Comparison of ENCODE assay signal across 18 cellular contexts in genomic region chr7:125084196-125084595, GRCh38.
DNase-seq lines count a peak whose midpoint lies in the region; ATAC-seq, FAIRE-seq and TF ChIP-seq lines count a peak whose summit lies in the region.
"Had no signal": no experiment of that assay in that cellular context is flagged by ENCODE, and none has a peak within 500 bp of the region (broad histone marks: within the 10 kb centered on the region; RNA-seq: fewer than 3 reads in every experiment).

No MANE protein-coding gene starts in this region.

- intact Hi-C loops in endothelial cell of umbilical vein (cut with micrococcal nuclease) (no loop called here), PC-3 (cut with micrococcal nuclease) (no loop called here), uterus (cut with DNase I; ENCODE audit: low total_unique reads) (no loop called here)

- H3K36me3 ChIP-seq in endothelial cell of umbilical vein (ENCODE audit: control insufficient read depth in 2 of 2, extremely low read depth in 1 of 2, insufficient read depth in 2 of 2, low read length in 2 of 2) = no peaks in the 10 kb centered on the region
- no peaks in the 10 kb centered on the region for H3K36me3 ChIP-seq in PC-3 (ENCODE audit: low read depth, low read length)
- H3K36me3 ChIP-seq in uterus = no peaks in the 10 kb centered on the region

- H3K4me1 ChIP-seq in endothelial cell of umbilical vein (ENCODE audit: control insufficient read depth, extremely low read depth, insufficient read depth, low read length) (no peaks in the 10 kb centered on the region), PC-3 (ENCODE audit: insufficient read depth, low read length) (no peaks in the 10 kb centered on the region), uterus (no peaks in the 10 kb centered on the region)

- no peaks in the 10 kb centered on the region for H3K27me3 Mint-ChIP-seq in mesothelial cell of epicardium (ENCODE audit: low read depth)
- H3K27me3 Mint-ChIP-seq: CD4-positive, alpha-beta memory T cell had no signal

- H2AFZ ChIP-seq in endothelial cell of umbilical vein (ENCODE audit: low read depth, low read length) (no peak overlapping the region), PC-3 (ENCODE audit: low read length) (no peak overlapping the region)
- H2AFZ ChIP-seq: GM23338 had no signal

- no peaks in the 10 kb centered on the region for H3K9me1 ChIP-seq in endothelial cell of umbilical vein (replicated peaks; ENCODE audit: control insufficient read depth, extremely low read depth, insufficient read depth, low read length)

- H3K27ac ChIP-seq in endothelial cell of umbilical vein (ENCODE audit: insufficient read depth, low read depth, low read length) (no peak overlapping the region), PC-3 (ENCODE audit: low read length) (no peak overlapping the region), uterus (no peak overlapping the region)

- no peak overlapping the region for H3K4me3 ChIP-seq in cardiac fibroblast (replicated peaks in 1 of 2; ENCODE audit: low read depth in 2 of 2, low read length in 2 of 2)
- H3K4me3 ChIP-seq in endothelial cell of umbilical vein (replicated peaks in 1 of 3; ENCODE audit: insufficient read depth in 1 of 3, low read depth in 1 of 3, low read length in 3 of 3) = no peak overlapping the region
- no peak overlapping the region for H3K4me3 ChIP-seq in PC-3 (ENCODE audit: low read length)
- no peak overlapping the region for H3K4me3 ChIP-seq in uterus
- H3K4me3 ChIP-seq: GM23338 had no signal

- H3K9ac ChIP-seq in endothelial cell of umbilical vein (replicated peaks; ENCODE audit: extremely low read depth, insufficient read depth, low read length) = no peak overlapping the region
- H3K9ac ChIP-seq in PC-3 (ENCODE audit: low read length) = no peak overlapping the region

- H3K27me3 ChIP-seq in endothelial cell of umbilical vein (ENCODE audit: control insufficient read depth in 2 of 2, insufficient read depth in 2 of 2, low read length in 2 of 2) (no peaks in the 10 kb centered on the region), PC-3 (ENCODE audit: low read length) (no peaks in the 10 kb centered on the region), uterus (no peaks in the 10 kb centered on the region)

- no peak overlapping the region for H3K4me2 ChIP-seq in endothelial cell of umbilical vein (ENCODE audit: insufficient read depth, low read length)
- no peak overlapping the region for H3K4me2 ChIP-seq in PC-3 (ENCODE audit: low read length)
- H3K4me2 ChIP-seq: GM23338 had no signal

- H3K36me3 Mint-ChIP-seq in mesothelial cell of epicardium = no peaks in the 10 kb centered on the region
- H3K36me3 Mint-ChIP-seq: CD4-positive, alpha-beta memory T cell had no signal

- H3K27ac Mint-ChIP-seq in mesothelial cell of epicardium = peak overlapping the region; percentile 0
- H3K27ac Mint-ChIP-seq: CD4-positive, alpha-beta memory T cell; GM23338; H9 had no signal

- ATAC-seq in PC-3 = no peak
- ATAC-seq: GM23338, HCT116 had no signal

- no peak for TF ChIP-seq POLR2A in endothelial cell of umbilical vein (IDR thresholded peaks at IDR 0.05; ENCODE audit: low read depth, low read length)
- no peak for TF ChIP-seq POLR2A in uterus (IDR thresholded peaks at IDR 0.05)

- peak; percentile 5 to 66 for DNase-seq in cardiac fibroblast (ENCODE audit: low read depth in 2 of 2)
- DNase-seq in endothelial cell of umbilical vein (ENCODE audit: low read depth, low spot score) = peak; percentile 34
- DNase-seq in mesothelial cell of epicardium (ENCODE audit: low spot score in 2 of 2, unreplicated experiment in 2 of 2) = no peak
- DNase-seq in PC-3 = no peak
- DNase-seq in LoVo (ENCODE audit: low spot score) = no peak
- no peak for DNase-seq in uterus
- DNase-seq: C1 segment of cervical spinal cord; Calu3; CD4-positive, alpha-beta memory T cell; COR-L47; DMS53; DMS79 treated with DMSO at 0.1 percent for 48 hours; GF-D8; H9 had no signal

- no peaks in the 10 kb centered on the region for H3F3A ChIP-seq in PC-3 (ENCODE audit: low read length, unreplicated experiment)

- H3K9me2 ChIP-seq in PC-3 (replicated peaks; ENCODE audit: low read length) = no peaks in the 10 kb centered on the region

- POLR2A ChIA-PET in endothelial cell of umbilical vein (lab: Charles Lee) = no interaction called here
- POLR2A ChIA-PET in PC-3 (lab: Charles Lee; ENCODE audit: unreplicated experiment) = no interaction called here

- no peaks in the 10 kb centered on the region for H3K9me3 ChIP-seq in endothelial cell of umbilical vein (replicated peaks; ENCODE audit: control insufficient read depth, insufficient read depth, low read length)
- H3K9me3 ChIP-seq in PC-3 (ENCODE audit: low read length) = no peaks in the 10 kb centered on the region
- H3K9me3 ChIP-seq in uterus = no peaks in the 10 kb centered on the region

- no peak for TF ChIP-seq CTCF in cardiac fibroblast (IDR thresholded peaks at IDR 0.05; ENCODE audit: low read depth, low read length)
- no peak for TF ChIP-seq CTCF in endothelial cell of umbilical vein (IDR thresholded peaks at IDR 0.05; ENCODE audit: extremely low read depth in 1 of 2, insufficient read depth in 1 of 2, low read depth in 1 of 2, low read length in 2 of 2)
- TF ChIP-seq CTCF in mesothelial cell of epicardium (IDR thresholded peaks at IDR 0.05; ENCODE audit: unreplicated experiment) = no peak
- TF ChIP-seq CTCF in PC-3 (conservative IDR thresholded peaks at IDR 0.05; ENCODE audit: low read depth, low read length) = no peak
- no peak for TF ChIP-seq CTCF in uterus (IDR thresholded peaks at IDR 0.05)

- BruUV-seq in endothelial cell of umbilical vein (replicated peaks; lab: Mats Ljungman, UMichigan) (no TSS peak), PC-3 (replicated peaks; lab: Mats Ljungman, UMichigan) (no TSS peak)

- peaks cover 20% of the 10 kb centered on the region for H3K4me1 Mint-ChIP-seq in mesothelial cell of epicardium
- H3K4me1 Mint-ChIP-seq: CD4-positive, alpha-beta memory T cell had no signal

- H3K9me3 Mint-ChIP-seq in mesothelial cell of epicardium = no peaks in the 10 kb centered on the region
- H3K9me3 Mint-ChIP-seq: GM23338, H9 had no signal

- H3K4me3 Mint-ChIP-seq in mesothelial cell of epicardium = no peak overlapping the region
- H3K4me3 Mint-ChIP-seq: CD4-positive, alpha-beta memory T cell; GM23338; H9 had no signal

- FAIRE-seq in endothelial cell of umbilical vein (lab: Jason Lieb, UNC) = no peak
- FAIRE-seq: GM12891, GM18507 had no signal

- dilution Hi-C loops in endothelial cell of umbilical vein (cut with MboI; ENCODE audit: extremely low pct_ligation_motif_present, low sequenced_read_pairs) = no loop called here

- H3K79me2 ChIP-seq in endothelial cell of umbilical vein (ENCODE audit: control insufficient read depth, insufficient read depth, low read length) = no peaks in the 10 kb centered on the region
- no peaks in the 10 kb centered on the region for H3K79me2 ChIP-seq in PC-3 (ENCODE audit: low read length)

- CTCF ChIA-PET in endothelial cell of umbilical vein (lab: Charles Lee) (interaction anchor here (0.9 kb wide), 1 partner anchor 24 kb away, joined by 3 read pairs; no protein-coding TSS in a partner anchor), PC-3 (lab: Charles Lee) (no interaction called here)

- no peaks in the 10 kb centered on the region for H4K20me1 ChIP-seq in endothelial cell of umbilical vein (replicated peaks; ENCODE audit: control insufficient read depth, extremely low read depth, insufficient read depth, low read length)
- H4K20me1 ChIP-seq in PC-3 (ENCODE audit: low read length) = no peaks in the 10 kb centered on the region

TF ChIP-seq in endothelial cell of umbilical vein, 7 proteins besides CTCF, POLR2A, EP300 and RAD21:
- TF ChIP-seq GATA2 (IDR thresholded peaks at IDR 0.05; ENCODE audit: insufficient read depth, insufficient read length, low read depth, low read length) = no peak
- no peak for TF ChIP-seq POLR2AphosphoS5 (IDR thresholded peaks at IDR 0.05; ENCODE audit: insufficient read depth, low read depth, low read length)
- TF ChIP-seq MYC (IDR thresholded peaks at IDR 0.05; ENCODE audit: low read depth, low read length) = no peak
- TF ChIP-seq MAX (IDR thresholded peaks at IDR 0.05; ENCODE audit: insufficient read depth, insufficient read length) = no peak

Comparison
In these comparisons a context has a peak if more than half of its experiments do, and no peak if none do; other contexts are left out.
1. DNase-seq: peak in cardiac fibroblast (2 of 2) and endothelial cell of umbilical vein (single experiment); none in mesothelial cell of epicardium (0 of 2), PC-3 (single experiment), LoVo (single experiment) and uterus (0 of 2).